In the genomic region with DNA sequence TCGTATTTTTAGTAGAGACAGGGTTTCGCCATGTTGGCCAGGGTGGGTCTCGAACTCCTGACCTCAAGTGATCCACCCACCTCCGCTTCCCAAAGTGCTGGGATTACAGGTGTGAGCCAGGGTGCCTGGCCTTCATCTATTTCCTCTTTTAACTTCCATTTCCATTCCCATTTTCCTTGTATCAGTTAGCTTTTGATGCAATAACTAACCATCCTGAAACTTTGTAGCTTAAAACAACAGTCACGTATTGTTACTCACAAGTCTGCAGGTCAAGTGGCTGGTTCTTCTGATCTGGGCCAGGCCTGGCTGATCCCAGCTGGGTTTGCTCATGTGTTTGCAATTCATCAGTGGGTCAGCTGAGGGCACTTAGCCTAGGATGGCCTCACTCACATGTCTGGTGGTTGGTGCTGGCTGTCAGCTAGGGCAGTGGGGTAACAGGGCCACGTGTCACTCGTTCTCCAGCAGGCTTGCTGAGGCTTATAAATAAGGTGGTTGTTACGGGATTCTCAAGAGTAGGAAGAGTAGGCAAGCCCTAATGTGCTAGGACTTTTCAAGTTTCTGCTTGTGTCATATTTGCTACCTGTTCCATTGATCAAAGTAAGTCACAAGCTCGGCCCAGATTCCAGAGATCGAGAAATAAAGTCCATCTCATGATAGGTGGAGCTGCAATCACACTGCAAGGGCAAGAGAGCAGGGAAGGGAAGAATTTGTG, we compare ENCODE assay signal across 20 cellular contexts.
A peak's percentile ranks its signal among the peaks of the same experiment; 100 is the strongest.
DNase-seq lines count a peak whose midpoint lies in the region; ATAC-seq and TF ChIP-seq lines count a peak whose summit lies in the region.
"Had no signal": no experiment of that assay in that cellular context is flagged by ENCODE, and none has a peak within 500 bp of the region (broad histone marks: within the 10 kb centered on the region; RNA-seq: fewer than 3 reads in every experiment).

No MANE protein-coding gene starts in this region.

- H3K27ac ChIP-seq in IMR-90 (ENCODE audit: insufficient read depth, low read length) (no peak overlapping the region), right lobe of liver (peak overlapping the region in 2 of 3 donors; percentile 36 to 61), MM.1S (ENCODE audit: low read length) (no peak overlapping the region)
- H3K27ac ChIP-seq: coronary artery, esophagus squamous epithelium, neutrophil, sigmoid colon, tibial artery had no signal

- H3K14ac ChIP-seq in IMR-90 (replicated peaks; ENCODE audit: low read depth, low read length) = peak overlapping the region; percentile 3; the same call in 1 of the 2 replicates

- POLR2A ChIA-PET in IMR-90 (lab: Charles Lee; ENCODE audit: unreplicated experiment) = no interaction called here

- WGBS in IMR-90 (ENCODE audit: extremely low coverage in 2 of 2, insufficient read length in 1 of 2), 2 experiments = 100% methylated on average over 1 of the region's 10 CpGs; no CpG with 5 or more reads in 1 of the 2 experiments
- 47% methylated on average over 8 of the region's 10 CpGs for WGBS in right lobe of liver (ENCODE audit: insufficient coverage, low coverage, low lambda C conversion rate, missing lambda C conversion rate)

- H3K9me2 ChIP-seq in MM.1S (replicated peaks; ENCODE audit: insufficient read depth, low read length) = no peaks in the 10 kb centered on the region

- dilution Hi-C loops in IMR-90 (cut with HindIII; ENCODE audit: low sequenced_read_pairs, unreplicated experiment) = no loop called here

- BruUV-seq in IMR-90 (replicated peaks; lab: Mats Ljungman, UMichigan) = no TSS peak

- peaks cover 7% of the 10 kb centered on the region; the same call in 1 of the 2 replicates for H3K9me1 ChIP-seq in IMR-90 (ENCODE audit: insufficient read depth, low read length)

- H2BK5ac ChIP-seq in IMR-90 (ENCODE audit: low read depth, low read length, poor library complexity, severe bottlenecking) = no peak overlapping the region

- H3K4me3 ChIP-seq in IMR-90 (ENCODE audit: insufficient read depth, low read depth, low read length) (no peak overlapping the region), epithelial cell of proximal tubule (ENCODE audit: low read depth, low read length) (no peak overlapping the region), right lobe of liver (no peak overlapping the region), MM.1S (ENCODE audit: low read length) (no peak overlapping the region)
- H3K4me3 ChIP-seq: coronary artery, esophagus squamous epithelium, sigmoid colon, tibial artery had no signal

- ATAC-seq in IMR-90 (ENCODE audit: low read depth) (peak; percentile 29; the same call in 1 of the 2 replicates), right lobe of liver (peak; percentile 97 to 99 (median 98))
- ATAC-seq: activated CD8-positive, alpha-beta T cell treated with anti-CD3 and anti-CD28 coated beads for 36 hours; SK-N-SH treated with all-trans-retinoic acid at 6 μM for 48 hours had no signal

- H4K91ac ChIP-seq in IMR-90 (ENCODE audit: insufficient read depth, low read depth, low read length) = no peak overlapping the region

- H4K8ac ChIP-seq in IMR-90 (ENCODE audit: low read depth in 2 of 2, low read length in 2 of 2) = no peak overlapping the region

- no peak for TF ChIP-seq POLR2A in IMR-90 (IDR thresholded peaks at IDR 0.05; ENCODE audit: low read depth, low read length)
- TF ChIP-seq POLR2A in right lobe of liver (IDR thresholded peaks at IDR 0.05) = no peak

- no peak overlapping the region for H2AK9ac ChIP-seq in IMR-90 (replicated peaks; ENCODE audit: low read depth, low read length, poor library complexity)

- TF ChIP-seq CTCF in IMR-90 (conservative IDR thresholded peaks at IDR 0.05; ENCODE audit: low read depth, low read length) (no peak), epithelial cell of proximal tubule (conservative IDR thresholded peaks at IDR 0.05; ENCODE audit: low read depth, low read length) (no peak), right lobe of liver (IDR thresholded peaks at IDR 0.05) (peak in 2 of 4 donors; percentile 9 to 23), MM.1S (IDR thresholded peaks at IDR 0.05; ENCODE audit: low read length) (no peak)

- no peak overlapping the region for H3K23ac ChIP-seq in IMR-90 (ENCODE audit: low read depth, low read length)

- no peak overlapping the region for H3K9ac ChIP-seq in IMR-90 (ENCODE audit: low read depth, low read length)
- H3K9ac ChIP-seq in MM.1S (ENCODE audit: low read length) = no peak overlapping the region

- H3K4me2 ChIP-seq in IMR-90 (ENCODE audit: low read depth, low read length) (no peak overlapping the region), MM.1S (ENCODE audit: low read depth, low read length) (no peak overlapping the region)

- CTCF ChIA-PET in IMR-90 (lab: Yijun Ruan, JAX) = interaction anchor here (0.6 to 1.2 kb wide), 2 partner anchors 10 to 114 kb away, joined by 3 to 4 read pairs; no protein-coding TSS in a partner anchor

- no peak overlapping the region for H3K18ac ChIP-seq in IMR-90 (ENCODE audit: low read depth, low read length)

- intact Hi-C loops in IMR-90 (cut with micrococcal nuclease) (no loop called here), right lobe of liver (cut with DNase I) (no loop called here)

- H3K36me3 ChIP-seq in IMR-90 (ENCODE audit: control insufficient read depth, insufficient read depth, low read length) (no peaks in the 10 kb centered on the region), right lobe of liver (no peaks in the 10 kb centered on the region), MM.1S (replicated peaks; ENCODE audit: insufficient read depth, low read length) (no peaks in the 10 kb centered on the region)
- H3K36me3 ChIP-seq: esophagus squamous epithelium, neutrophil, sigmoid colon, tibial artery had no signal

- peak overlapping the region; percentile 46 for H3K4ac ChIP-seq in IMR-90 (ENCODE audit: low read depth, low read length)

- H2BK15ac ChIP-seq in IMR-90 (ENCODE audit: low read depth, low read length) = no peak overlapping the region

- no peak for TF ChIP-seq RAD21 in IMR-90 (IDR thresholded peaks at IDR 0.05; ENCODE audit: low read length)

- in situ Hi-C loops in IMR-90 (cut with MboI; ENCODE audit: low sequenced_read_pairs) = no loop called here

- H3K4me1 ChIP-seq in IMR-90 (ENCODE audit: control insufficient read depth, insufficient read depth, low read length) = peaks cover 8% of the 10 kb centered on the region
- H3K4me1 ChIP-seq in right lobe of liver = peaks cover 0 to 12% (median 4%) of the 10 kb centered on the region in 4 donors
- H3K4me1 ChIP-seq in MM.1S (ENCODE audit: low read length) = no peaks in the 10 kb centered on the region
- H3K4me1 ChIP-seq: sigmoid colon had no signal

- no peak overlapping the region for H3K56ac ChIP-seq in IMR-90 (ENCODE audit: extremely low read depth, insufficient read depth, low read length)

- H2BK120ac ChIP-seq in IMR-90 (ENCODE audit: low read depth, low read length) = peak overlapping the region; percentile 0; the same call in 1 of the 2 replicates

- H3K9me3 ChIP-seq in IMR-90 (ENCODE audit: control insufficient read depth, insufficient read depth, low read length) (no peaks in the 10 kb centered on the region), right lobe of liver (no peaks in the 10 kb centered on the region), MM.1S (replicated peaks; ENCODE audit: insufficient read depth, low read length) (no peaks in the 10 kb centered on the region)
- H3K9me3 ChIP-seq: neutrophil had no signal

- no peaks in the 10 kb centered on the region for H3K79me1 ChIP-seq in IMR-90 (ENCODE audit: low read depth in 1 of 2, low read length in 2 of 2)

- no peak overlapping the region for H4K5ac ChIP-seq in IMR-90 (ENCODE audit: low read depth, low read length)

- peak overlapping the region; percentile 56; the same call in 1 of the 2 replicates for H2AK5ac ChIP-seq in IMR-90 (ENCODE audit: low read depth, low read length)

- H3K27me3 ChIP-seq in IMR-90 (ENCODE audit: control insufficient read depth, insufficient read depth, low read length) (no peaks in the 10 kb centered on the region), right lobe of liver (no peaks in the 10 kb centered on the region), MM.1S (replicated peaks; ENCODE audit: insufficient read depth, low read length) (no peaks in the 10 kb centered on the region)
- H3K27me3 ChIP-seq: esophagus squamous epithelium, neutrophil, sigmoid colon, tibial artery had no signal

- H3F3A ChIP-seq in MM.1S (ENCODE audit: insufficient read depth, low read length) = no peaks in the 10 kb centered on the region

- H3K79me2 ChIP-seq in MM.1S (ENCODE audit: low read length) = no peaks in the 10 kb centered on the region

- DNase-seq in AG20443 (ENCODE audit: low spot score) (peak; percentile 47), IMR-90 (peak; percentile 53), epithelial cell of proximal tubule (ENCODE audit: low read depth) (peak; percentile 97), right lobe of liver (peak; percentile 72 to 86 (median 85)), NCI-H774 (lab: John Stamatoyannopoulos, UW) (no peak), SIG-M5 treated with dmso at 0.1 percent for 504 hours (lab: John Stamatoyannopoulos, UW; ENCODE audit: unreplicated experiment) (no peak), MM.1S (no peak), NOMO-1 (lab: John Stamatoyannopoulos, UW; ENCODE audit: unreplicated experiment in 2 of 2) (no peak)
- DNase-seq: activated CD8-positive, alpha-beta T cell treated with anti-CD3 and anti-CD28 coated beads for 36 hours; AML-193; amniotic stem cell; esophagus squamous epithelium; NCI-H1105; NCI-H2227 treated with DMSO at 0.1 percent for 48 hours; sigmoid colon; stimulated activated CD4-positive, alpha-beta T cell treated with anti-CD3 and anti-CD28 coated beads, Interleukin-4, amount 100 ng/mL, for 1 hour; tibial artery had no signal

- H2AFZ ChIP-seq in IMR-90 (replicated peaks; ENCODE audit: low read length, poor library complexity) (no peak overlapping the region), MM.1S (ENCODE audit: low read length) (no peak overlapping the region)

- H4K20me1 ChIP-seq in IMR-90 (ENCODE audit: insufficient read depth, low read length) (no peaks in the 10 kb centered on the region), MM.1S (ENCODE audit: insufficient read depth, low read length) (no peaks in the 10 kb centered on the region)

- no peak overlapping the region for H2BK20ac ChIP-seq in IMR-90 (ENCODE audit: low read depth, low read length)

TF ChIP-seq in IMR-90, 13 proteins besides CTCF, POLR2A, EP300 and RAD21 (continues in another document):
- TF ChIP-seq CEBPB (IDR thresholded peaks at IDR 0.05; ENCODE audit: low read depth, low read length) (no peak), BHLHE40 (IDR thresholded peaks at IDR 0.05; ENCODE audit: low read depth, low read length) (peak; percentile 11; the same call in 1 of the 2 replicates), CHD1 (IDR thresholded peaks at IDR 0.05; ENCODE audit: low read depth, low read length) (no peak)
- TF ChIP-seq, protein P1, sequence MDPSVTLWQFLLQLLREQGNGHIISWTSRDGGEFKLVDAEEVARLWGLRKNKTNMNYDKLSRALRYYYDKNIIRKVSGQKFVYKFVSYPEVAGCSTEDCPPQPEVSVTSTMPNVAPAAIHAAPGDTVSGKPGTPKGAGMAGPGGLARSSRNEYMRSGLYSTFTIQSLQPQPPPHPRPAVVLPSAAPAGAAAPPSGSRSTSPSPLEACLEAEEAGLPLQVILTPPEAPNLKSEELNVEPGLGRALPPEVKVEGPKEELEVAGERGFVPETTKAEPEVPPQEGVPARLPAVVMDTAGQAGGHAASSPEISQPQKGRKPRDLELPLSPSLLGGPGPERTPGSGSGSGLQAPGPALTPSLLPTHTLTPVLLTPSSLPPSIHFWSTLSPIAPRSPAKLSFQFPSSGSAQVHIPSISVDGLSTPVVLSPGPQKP (IDR thresholded peaks at IDR 0.05; ENCODE audit: borderline replicate concordance, low read depth, low read length) = no peak

Comparison
In these comparisons a context has a peak if more than half of its experiments do, and no peak if none do; other contexts are left out.
1. DNase-seq: peak in AG20443 (single experiment), IMR-90 (single experiment), epithelial cell of proximal tubule (single experiment) and right lobe of liver (3 of 3); none in NCI-H774 (single experiment), SIG-M5 treated with dmso at 0.1 percent for 504 hours (single experiment), MM.1S (single experiment) and NOMO-1 (0 of 2).
2. H3K27ac ChIP-seq: peak in right lobe of liver (2 of 3); none in IMR-90 (single experiment) and MM.1S (single experiment).